Comparison of ENCODE assay signal across 3 cellular contexts in the genomic region with DNA sequence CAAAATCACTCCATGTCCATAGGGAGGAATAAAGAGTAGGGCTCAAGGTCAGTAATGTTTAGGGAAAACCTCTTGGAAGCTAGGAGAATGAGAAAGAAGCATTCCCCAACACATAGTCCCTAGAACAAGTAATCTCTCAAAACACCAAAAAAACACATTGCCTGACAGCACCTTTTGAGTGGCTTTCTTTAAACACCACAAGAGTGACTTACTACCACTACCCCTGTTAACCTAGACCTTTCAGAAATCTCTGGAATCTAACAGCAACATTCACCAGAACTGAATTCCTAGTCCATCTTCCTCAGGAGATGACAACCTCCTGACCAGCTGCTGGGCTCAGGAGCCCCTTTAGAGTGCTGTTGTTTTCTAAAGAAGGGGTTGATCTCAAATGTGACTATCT.
TF ChIP-seq lines count a peak whose summit lies in the region.

No MANE protein-coding gene starts in this region.

TF ChIP-seq in IMR-90, 13 proteins besides CTCF, POLR2A, EP300 and RAD21:
- TF ChIP-seq MXI1 (IDR thresholded peaks at IDR 0.05; ENCODE audit: borderline replicate concordance, low read depth, low read length) = no peak
- no peak for TF ChIP-seq RFX5 (IDR thresholded peaks at IDR 0.05; ENCODE audit: low read depth, low read length)
- TF ChIP-seq, protein P1, sequence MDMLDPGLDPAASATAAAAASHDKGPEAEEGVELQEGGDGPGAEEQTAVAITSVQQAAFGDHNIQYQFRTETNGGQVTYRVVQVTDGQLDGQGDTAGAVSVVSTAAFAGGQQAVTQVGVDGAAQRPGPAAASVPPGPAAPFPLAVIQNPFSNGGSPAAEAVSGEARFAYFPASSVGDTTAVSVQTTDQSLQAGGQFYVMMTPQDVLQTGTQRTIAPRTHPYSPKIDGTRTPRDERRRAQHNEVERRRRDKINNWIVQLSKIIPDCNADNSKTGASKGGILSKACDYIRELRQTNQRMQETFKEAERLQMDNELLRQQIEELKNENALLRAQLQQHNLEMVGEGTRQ (IDR thresholded peaks at IDR 0.05; ENCODE audit: low read depth, low read length) = no peak
- TF ChIP-seq NFE2L2 (IDR thresholded peaks at IDR 0.05; ENCODE audit: low read depth, low read length) = no peak
- TF ChIP-seq CEBPB (IDR thresholded peaks at IDR 0.05; ENCODE audit: low read depth, low read length) = no peak
- no peak for TF ChIP-seq BHLHE40 (IDR thresholded peaks at IDR 0.05; ENCODE audit: low read depth, low read length)
- TF ChIP-seq MAZ (IDR thresholded peaks at IDR 0.05; ENCODE audit: borderline replicate concordance, low read depth, low read length) = no peak
- TF ChIP-seq SMC3 (IDR thresholded peaks at IDR 0.05; ENCODE audit: low read depth, low read length) = no peak
- no peak for TF ChIP-seq MAFK (IDR thresholded peaks at IDR 0.05; ENCODE audit: low read depth, low read length)
- TF ChIP-seq, protein P2, sequence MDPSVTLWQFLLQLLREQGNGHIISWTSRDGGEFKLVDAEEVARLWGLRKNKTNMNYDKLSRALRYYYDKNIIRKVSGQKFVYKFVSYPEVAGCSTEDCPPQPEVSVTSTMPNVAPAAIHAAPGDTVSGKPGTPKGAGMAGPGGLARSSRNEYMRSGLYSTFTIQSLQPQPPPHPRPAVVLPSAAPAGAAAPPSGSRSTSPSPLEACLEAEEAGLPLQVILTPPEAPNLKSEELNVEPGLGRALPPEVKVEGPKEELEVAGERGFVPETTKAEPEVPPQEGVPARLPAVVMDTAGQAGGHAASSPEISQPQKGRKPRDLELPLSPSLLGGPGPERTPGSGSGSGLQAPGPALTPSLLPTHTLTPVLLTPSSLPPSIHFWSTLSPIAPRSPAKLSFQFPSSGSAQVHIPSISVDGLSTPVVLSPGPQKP (IDR thresholded peaks at IDR 0.05; ENCODE audit: borderline replicate concordance, low read depth, low read length) = no peak
- TF ChIP-seq RCOR1 (IDR thresholded peaks at IDR 0.05; ENCODE audit: insufficient replicate concordance, low read length) = no peak
- TF ChIP-seq FOS (IDR thresholded peaks at IDR 0.05; ENCODE audit: low read depth, low read length) = no peak
- no peak for TF ChIP-seq CHD1 (IDR thresholded peaks at IDR 0.05; ENCODE audit: low read depth, low read length)

TF ChIP-seq in HEK293T, 16 proteins besides CTCF, POLR2A, EP300 and RAD21:
- no peak for TF ChIP-seq SP1 (IDR thresholded peaks at IDR 0.05)
- no peak for TF ChIP-seq TARDBP (IDR thresholded peaks at IDR 0.05)
- TF ChIP-seq BHLHE40 (IDR thresholded peaks at IDR 0.05; ENCODE audit: borderline replicate concordance) = no peak
- TF ChIP-seq SUZ12 (IDR thresholded peaks at IDR 0.05) = no peak
- TF ChIP-seq ELF4 (IDR thresholded peaks at IDR 0.05) = no peak
- TF ChIP-seq NFRKB (IDR thresholded peaks at IDR 0.05) = no peak
- no peak for TF ChIP-seq ARNT (IDR thresholded peaks at IDR 0.05)
- TF ChIP-seq HDGF (IDR thresholded peaks at IDR 0.05; ENCODE audit: borderline replicate concordance) = no peak
- TF ChIP-seq ZNF384 (IDR thresholded peaks at IDR 0.05) = no peak
TF ChIP-seq in HEK293T: peak in this region for 0.

TF ChIP-seq in HepG2, 621 proteins besides CTCF, POLR2A, EP300 and RAD21:
- TF ChIP-seq FOXM1 (CRISPR knock-in tag; IDR thresholded peaks at IDR 0.05) (no peak), ZNF850 (CRISPR knock-in tag; conservative IDR thresholded peaks at IDR 0.05) (no peak), ZNF10 (CRISPR knock-in tag; IDR thresholded peaks at IDR 0.05; ENCODE audit: borderline replicate concordance, low read depth) (no peak), MXD4 (CRISPR knock-in tag; IDR thresholded peaks at IDR 0.05) (no peak), ZFP36 (IDR thresholded peaks at IDR 0.05; ENCODE audit: borderline replicate concordance, low read depth, low read length, partially characterized antibody) (no peak), CCAR2 (optimal IDR thresholded peaks at IDR 0.05; ENCODE audit: low read depth, low read length) (no peak), ZNF768 (CRISPR knock-in tag; IDR thresholded peaks at IDR 0.05) (no peak), KLF12 (CRISPR knock-in tag; IDR thresholded peaks at IDR 0.05; ENCODE audit: borderline replicate concordance) (no peak), SRSF9 (IDR thresholded peaks at IDR 0.05; ENCODE audit: borderline replicate concordance, insufficient read depth, low read depth, low read length, poor library complexity, severe bottlenecking) (no peak), IKZF4 (CRISPR knock-in tag; IDR thresholded peaks at IDR 0.05; ENCODE audit: borderline replicate concordance, low read depth, not compliant biosample characterization) (no peak), ZNF562 (CRISPR knock-in tag; IDR thresholded peaks at IDR 0.05; ENCODE audit: borderline replicate concordance) (no peak), ZFP36L1 (CRISPR knock-in tag; IDR thresholded peaks at IDR 0.05) (no peak), TBX2 (CRISPR knock-in tag; IDR thresholded peaks at IDR 0.05; ENCODE audit: borderline replicate concordance) (no peak), SALL1 (CRISPR knock-in tag; IDR thresholded peaks at IDR 0.05) (no peak), RELA (CRISPR knock-in tag; IDR thresholded peaks at IDR 0.05) (no peak)
- TF ChIP-seq, protein P3, sequence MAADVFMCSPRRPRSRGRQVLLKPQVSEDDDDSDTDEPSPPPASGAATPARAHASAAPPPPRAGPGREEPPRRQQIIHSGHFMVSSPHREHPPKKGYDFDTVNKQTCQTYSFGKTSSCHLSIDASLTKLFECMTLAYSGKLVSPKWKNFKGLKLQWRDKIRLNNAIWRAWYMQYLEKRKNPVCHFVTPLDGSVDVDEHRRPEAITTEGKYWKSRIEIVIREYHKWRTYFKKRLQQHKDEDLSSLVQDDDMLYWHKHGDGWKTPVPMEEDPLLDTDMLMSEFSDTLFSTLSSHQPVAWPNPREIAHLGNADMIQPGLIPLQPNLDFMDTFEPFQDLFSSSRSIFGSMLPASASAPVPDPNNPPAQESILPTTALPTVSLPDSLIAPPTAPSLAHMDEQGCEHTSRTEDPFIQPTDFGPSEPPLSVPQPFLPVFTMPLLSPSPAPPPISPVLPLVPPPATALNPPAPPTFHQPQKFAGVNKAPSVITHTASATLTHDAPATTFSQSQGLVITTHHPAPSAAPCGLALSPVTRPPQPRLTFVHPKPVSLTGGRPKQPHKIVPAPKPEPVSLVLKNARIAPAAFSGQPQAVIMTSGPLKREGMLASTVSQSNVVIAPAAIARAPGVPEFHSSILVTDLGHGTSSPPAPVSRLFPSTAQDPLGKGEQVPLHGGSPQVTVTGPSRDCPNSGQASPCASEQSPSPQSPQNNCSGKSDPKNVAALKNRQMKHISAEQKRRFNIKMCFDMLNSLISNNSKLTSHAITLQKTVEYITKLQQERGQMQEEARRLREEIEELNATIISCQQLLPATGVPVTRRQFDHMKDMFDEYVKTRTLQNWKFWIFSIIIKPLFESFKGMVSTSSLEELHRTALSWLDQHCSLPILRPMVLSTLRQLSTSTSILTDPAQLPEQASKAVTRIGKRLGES (CRISPR knock-in tag; IDR thresholded peaks at IDR 0.05; ENCODE audit: borderline replicate concordance) = no peak
- TF ChIP-seq, protein P4, sequence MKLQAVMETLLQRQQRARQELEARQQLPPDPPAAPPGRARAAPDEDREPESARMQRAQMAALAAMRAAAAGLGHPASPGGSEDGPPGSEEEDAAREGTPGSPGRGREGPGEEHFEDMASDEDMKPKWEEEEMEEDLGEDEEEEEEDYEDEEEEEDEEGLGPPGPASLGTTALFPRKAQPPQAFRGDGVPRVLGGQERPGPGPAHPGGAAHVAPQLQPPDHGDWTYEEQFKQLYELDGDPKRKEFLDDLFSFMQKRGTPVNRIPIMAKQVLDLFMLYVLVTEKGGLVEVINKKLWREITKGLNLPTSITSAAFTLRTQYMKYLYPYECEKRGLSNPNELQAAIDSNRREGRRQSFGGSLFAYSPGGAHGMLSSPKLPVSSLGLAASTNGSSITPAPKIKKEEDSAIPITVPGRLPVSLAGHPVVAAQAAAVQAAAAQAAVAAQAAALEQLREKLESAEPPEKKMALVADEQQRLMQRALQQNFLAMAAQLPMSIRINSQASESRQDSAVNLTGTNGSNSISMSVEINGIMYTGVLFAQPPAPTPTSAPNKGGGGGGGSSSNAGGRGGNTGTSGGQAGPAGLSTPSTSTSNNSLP (IDR thresholded peaks at IDR 0.05; ENCODE audit: low read depth, low read length) = no peak
- TF ChIP-seq, protein P5, sequence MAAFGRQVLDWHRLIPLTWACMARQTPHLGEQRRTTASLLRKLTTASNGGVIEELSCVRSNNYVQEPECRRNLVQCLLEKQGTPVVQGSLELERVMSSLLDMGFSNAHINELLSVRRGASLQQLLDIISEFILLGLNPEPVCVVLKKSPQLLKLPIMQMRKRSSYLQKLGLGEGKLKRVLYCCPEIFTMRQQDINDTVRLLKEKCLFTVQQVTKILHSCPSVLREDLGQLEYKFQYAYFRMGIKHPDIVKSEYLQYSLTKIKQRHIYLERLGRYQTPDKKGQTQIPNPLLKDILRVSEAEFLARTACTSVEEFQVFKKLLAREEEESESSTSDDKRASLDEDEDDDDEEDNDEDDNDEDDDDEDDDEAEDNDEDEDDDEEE (CRISPR knock-in tag; IDR thresholded peaks at IDR 0.05) = no peak
- TF ChIP-seq, protein P6, sequence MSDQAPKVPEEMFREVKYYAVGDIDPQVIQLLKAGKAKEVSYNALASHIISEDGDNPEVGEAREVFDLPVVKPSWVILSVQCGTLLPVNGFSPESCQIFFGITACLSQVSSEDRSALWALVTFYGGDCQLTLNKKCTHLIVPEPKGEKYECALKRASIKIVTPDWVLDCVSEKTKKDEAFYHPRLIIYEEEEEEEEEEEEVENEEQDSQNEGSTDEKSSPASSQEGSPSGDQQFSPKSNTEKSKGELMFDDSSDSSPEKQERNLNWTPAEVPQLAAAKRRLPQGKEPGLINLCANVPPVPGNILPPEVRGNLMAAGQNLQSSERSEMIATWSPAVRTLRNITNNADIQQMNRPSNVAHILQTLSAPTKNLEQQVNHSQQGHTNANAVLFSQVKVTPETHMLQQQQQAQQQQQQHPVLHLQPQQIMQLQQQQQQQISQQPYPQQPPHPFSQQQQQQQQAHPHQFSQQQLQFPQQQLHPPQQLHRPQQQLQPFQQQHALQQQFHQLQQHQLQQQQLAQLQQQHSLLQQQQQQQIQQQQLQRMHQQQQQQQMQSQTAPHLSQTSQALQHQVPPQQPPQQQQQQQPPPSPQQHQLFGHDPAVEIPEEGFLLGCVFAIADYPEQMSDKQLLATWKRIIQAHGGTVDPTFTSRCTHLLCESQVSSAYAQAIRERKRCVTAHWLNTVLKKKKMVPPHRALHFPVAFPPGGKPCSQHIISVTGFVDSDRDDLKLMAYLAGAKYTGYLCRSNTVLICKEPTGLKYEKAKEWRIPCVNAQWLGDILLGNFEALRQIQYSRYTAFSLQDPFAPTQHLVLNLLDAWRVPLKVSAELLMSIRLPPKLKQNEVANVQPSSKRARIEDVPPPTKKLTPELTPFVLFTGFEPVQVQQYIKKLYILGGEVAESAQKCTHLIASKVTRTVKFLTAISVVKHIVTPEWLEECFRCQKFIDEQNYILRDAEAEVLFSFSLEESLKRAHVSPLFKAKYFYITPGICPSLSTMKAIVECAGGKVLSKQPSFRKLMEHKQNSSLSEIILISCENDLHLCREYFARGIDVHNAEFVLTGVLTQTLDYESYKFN (CRISPR knock-in tag; conservative IDR thresholded peaks at IDR 0.05) = no peak
- TF ChIP-seq, protein P7, sequence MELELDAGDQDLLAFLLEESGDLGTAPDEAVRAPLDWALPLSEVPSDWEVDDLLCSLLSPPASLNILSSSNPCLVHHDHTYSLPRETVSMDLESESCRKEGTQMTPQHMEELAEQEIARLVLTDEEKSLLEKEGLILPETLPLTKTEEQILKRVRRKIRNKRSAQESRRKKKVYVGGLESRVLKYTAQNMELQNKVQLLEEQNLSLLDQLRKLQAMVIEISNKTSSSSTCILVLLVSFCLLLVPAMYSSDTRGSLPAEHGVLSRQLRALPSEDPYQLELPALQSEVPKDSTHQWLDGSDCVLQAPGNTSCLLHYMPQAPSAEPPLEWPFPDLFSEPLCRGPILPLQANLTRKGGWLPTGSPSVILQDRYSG (CRISPR knock-in tag; IDR thresholded peaks at IDR 0.05) = no peak
